In the genomic region with DNA sequence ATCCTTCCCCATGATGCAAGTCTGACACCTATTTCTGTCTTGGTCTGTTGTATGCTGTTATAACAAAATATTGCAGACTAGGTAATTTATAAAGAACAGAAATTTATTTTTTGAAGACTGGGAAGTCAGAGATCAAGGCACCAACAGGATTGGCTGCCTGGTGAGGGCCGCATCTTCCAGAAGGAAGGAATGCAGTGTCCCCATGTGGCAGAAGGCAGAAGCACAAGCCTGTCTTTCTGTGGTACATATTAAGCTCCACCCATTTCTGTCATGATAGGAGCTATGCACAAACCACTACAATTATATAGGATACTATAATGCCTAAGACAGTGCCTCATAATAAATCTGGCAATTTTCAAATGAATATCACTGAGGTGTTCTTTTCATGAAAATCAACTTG, we compare ENCODE assay signal across 9 cellular contexts.
DNase-seq lines count a peak whose midpoint lies in the region; TF ChIP-seq lines count a peak whose summit lies in the region.
"Had no signal": no experiment of that assay in that cellular context is flagged by ENCODE, and none has a peak within 500 bp of the region (broad histone marks: within the 10 kb centered on the region; RNA-seq: fewer than 3 reads in every experiment).

No MANE protein-coding gene starts in this region.

- H3K27ac ChIP-seq in cardiac muscle cell (no peak overlapping the region), right atrium auricular region (no peak overlapping the region), esophagus muscularis mucosa (replicated peaks in 1 of 4) (no peak overlapping the region), tibial nerve (no peak overlapping the region), stomach (no peak overlapping the region)

- no peak overlapping the region for H3K4me3 ChIP-seq in cardiac muscle cell
- no peak overlapping the region for H3K4me3 ChIP-seq in right atrium auricular region
- H3K4me3 ChIP-seq in esophagus muscularis mucosa = no peak overlapping the region
- no peak overlapping the region for H3K4me3 ChIP-seq in tibial nerve
- no peak overlapping the region for H3K4me3 ChIP-seq in stomach
- H3K4me3 ChIP-seq: K562 had no signal

- no peak for TF ChIP-seq EP300 in esophagus muscularis mucosa (IDR thresholded peaks at IDR 0.05)
- TF ChIP-seq EP300 in tibial nerve (IDR thresholded peaks at IDR 0.05) = no peak
- no peak for TF ChIP-seq EP300 in stomach (IDR thresholded peaks at IDR 0.05)

- 69% methylated on average over 1 of the region's 1 CpG for WGBS in esophagus muscularis mucosa
- 35 to 50% methylated on average over 1 of the region's 1 CpG for WGBS in tibial nerve, 2 donors
- WGBS in stomach, 5 donors = 15 to 70% (median 60%) methylated on average over 1 of the region's 1 CpG

- TF ChIP-seq CTCF in cardiac muscle cell (IDR thresholded peaks at IDR 0.05; ENCODE audit: low read depth, low read length) = peak; percentile 50
- TF ChIP-seq CTCF in right atrium auricular region (IDR thresholded peaks at IDR 0.05) = peak in 1 of 2 donors; percentile 50
- peak; percentile 30 to 53 (median 36) for TF ChIP-seq CTCF in esophagus muscularis mucosa (IDR thresholded peaks at IDR 0.05)
- peak in 3 of 5 experiments; percentile 12 to 30 (median 19) for TF ChIP-seq CTCF in tibial nerve (IDR thresholded peaks at IDR 0.05)
- no peak for TF ChIP-seq CTCF in stomach (IDR thresholded peaks at IDR 0.05)

- H3K9me3 ChIP-seq in cardiac muscle cell (ENCODE audit: low read depth) (no peaks in the 10 kb centered on the region), right atrium auricular region (no peaks in the 10 kb centered on the region), esophagus muscularis mucosa (no peaks in the 10 kb centered on the region), tibial nerve (no peaks in the 10 kb centered on the region), stomach (no peaks in the 10 kb centered on the region)

- H3K4me1 ChIP-seq in cardiac muscle cell (ENCODE audit: low read depth) = peaks cover 7% of the 10 kb centered on the region
- H3K4me1 ChIP-seq in right atrium auricular region = no peaks in the 10 kb centered on the region
- no peaks in the 10 kb centered on the region for H3K4me1 ChIP-seq in esophagus muscularis mucosa
- no peaks in the 10 kb centered on the region for H3K4me1 ChIP-seq in tibial nerve
- no peaks in the 10 kb centered on the region for H3K4me1 ChIP-seq in stomach

- no peaks in the 10 kb centered on the region for H3K27me3 ChIP-seq in cardiac muscle cell
- no peaks in the 10 kb centered on the region for H3K27me3 ChIP-seq in right atrium auricular region
- no peaks in the 10 kb centered on the region for H3K27me3 ChIP-seq in esophagus muscularis mucosa
- no peaks in the 10 kb centered on the region for H3K27me3 ChIP-seq in tibial nerve
- H3K27me3 ChIP-seq in stomach = no peaks in the 10 kb centered on the region

- DNase-seq in cardiac muscle cell (ENCODE audit: low read depth in 1 of 2, low spot score in 1 of 2) (peak; percentile 42 to 61), right atrium auricular region (ENCODE audit: low spot score) (no peak), NCI-H524 treated with DMSO at 0.1 percent for 48 hours (lab: John Stamatoyannopoulos, UW) (peak; percentile 6), esophagus muscularis mucosa (ENCODE audit: extremely low spot score) (no peak), tibial nerve (ENCODE audit: low spot score in 2 of 2) (no peak), NCI-H2196 (lab: John Stamatoyannopoulos, UW; ENCODE audit: unreplicated experiment) (no peak), stomach (no peak), posterior cingulate gyrus (no peak)

- intact Hi-C loops in esophagus muscularis mucosa (cut with DNase I) (loop anchor here (10.0 kb wide), 1 partner anchor 418 kb away; no protein-coding TSS in a partner anchor), stomach (cut with DNase I; ENCODE audit: low total_unique reads) (no loop called here), posterior cingulate gyrus (cut with DNase I) (no loop called here)

- TF ChIP-seq POLR2A in esophagus muscularis mucosa (IDR thresholded peaks at IDR 0.05; ENCODE audit: low read depth) (no peak), tibial nerve (IDR thresholded peaks at IDR 0.05) (no peak), stomach (IDR thresholded peaks at IDR 0.05) (no peak)

- H3K36me3 ChIP-seq in cardiac muscle cell = no peaks in the 10 kb centered on the region
- no peaks in the 10 kb centered on the region for H3K36me3 ChIP-seq in right atrium auricular region
- no peaks in the 10 kb centered on the region for H3K36me3 ChIP-seq in esophagus muscularis mucosa
- H3K36me3 ChIP-seq in tibial nerve = no peaks in the 10 kb centered on the region
- H3K36me3 ChIP-seq in stomach = no peaks in the 10 kb centered on the region

Comparison
In these comparisons a context has a peak if more than half of its experiments do, and no peak if none do; other contexts are left out.
1. DNase-seq: peak in cardiac muscle cell (2 of 2) and NCI-H524 treated with DMSO at 0.1 percent for 48 hours (single experiment); none in right atrium auricular region (single experiment), esophagus muscularis mucosa (single experiment), tibial nerve (0 of 2), NCI-H2196 (single experiment), stomach (single experiment) and posterior cingulate gyrus (0 of 10).
2. CTCF ChIP-seq: peak in cardiac muscle cell (single experiment), esophagus muscularis mucosa (3 of 3) and tibial nerve (3 of 5); none in stomach (0 of 7).